ENCODE assay signal across 27 cellular contexts in the genomic region with DNA sequence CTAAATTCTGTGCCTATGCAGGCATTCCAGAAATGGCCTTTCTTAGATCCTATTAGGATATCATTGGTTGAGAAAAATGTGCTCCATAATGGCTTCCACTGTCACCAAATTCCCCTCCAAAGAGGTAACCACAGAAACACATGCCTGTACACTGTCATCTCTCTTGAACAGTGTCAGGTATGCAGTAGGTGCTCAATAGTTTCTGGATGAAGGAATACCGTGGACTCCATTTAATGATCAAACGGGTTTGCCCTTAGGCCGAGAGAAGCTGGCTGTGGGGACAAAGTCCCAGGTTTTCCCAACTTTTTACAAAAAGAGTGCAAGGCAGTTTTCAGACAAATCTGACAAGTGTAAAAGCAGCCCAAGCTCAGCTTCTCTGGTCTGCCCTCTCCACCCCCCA.
"Had no signal": no experiment of that assay in that cellular context is flagged by ENCODE, and none has a peak within 500 bp of the region (broad histone marks: within the 10 kb centered on the region; RNA-seq: fewer than 3 reads in every experiment).

No MANE protein-coding gene starts in this region.

- DNase-seq: stimulated activated CD4-positive, alpha-beta T cell treated with anti-CD3 and anti-CD28 coated beads, Interleukin-2, amount 100 ng/mL, for 48 hours; stimulated activated CD4-positive, alpha-beta T cell treated with anti-CD3 and anti-CD28 coated beads, Interleukin-4, amount 100 ng/mL, for 1 hour; stimulated activated CD4-positive, alpha-beta T cell treated with anti-CD3 and anti-CD28 coated beads, Interleukin-4, amount 100 ng/mL, for 24 hours; stimulated activated CD4-positive, alpha-beta T cell treated with anti-CD3 and anti-CD28 coated beads, Interleukin-4, amount 100 ng/mL, for 4 hours; stimulated activated CD8-positive, alpha-beta memory T cell treated with anti-CD3 and anti-CD28 coated beads, Interleukin-4, amount 100 ng/mL, for 48 hours; stimulated activated naive B cell treated with anti-CD40 and anti-IgM and Interleukin-4, amounts not matched to agents 10 μg/mL and 1 μg/mL and 100 μg/mL, for 72 hours; stimulated activated naive CD4-positive, alpha-beta T cell; stimulated activated naive CD4-positive, alpha-beta T cell treated with Interleukin-2 at 50 U/mL for 16 hours; stimulated activated naive CD8-positive, alpha-beta T cell treated with anti-CD3 and anti-CD28 coated beads, Interleukin-15, amount 100 ng/mL, for 72 hours; stimulated activated naive CD8-positive, alpha-beta T cell treated with anti-CD3 and anti-CD28 coated beads, Interleukin-15, Interleukin-2, amounts not matched to agents 100 U/mL and 50 U/mL, for 24 hours; stomach; substantia nigra; testis; thyroid gland; tibial artery; transverse colon; trophoblast cell; upper lobe of left lung; upper lobe of right lung; uterus had no signal

- H3K4me1 ChIP-seq: uterus had no signal

- H3K27me3 ChIP-seq: stomach, suprapubic skin, testis, thyroid gland, tibial artery, tibial nerve, transverse colon, upper lobe of left lung, upper lobe of right lung, uterus, vagina had no signal

- H3K36me3 ChIP-seq: stomach, suprapubic skin, thoracic aorta, thyroid gland, tibial artery, tibial nerve, transverse colon, upper lobe of left lung, upper lobe of right lung, uterus, vagina had no signal

- FAIRE-seq: urothelium cell line had no signal

- H3K9me3 ChIP-seq: stomach, suprapubic skin, testis, thoracic aorta, thyroid gland, tibial artery, tibial nerve, transverse colon, upper lobe of left lung, upper lobe of right lung, uterus, vagina had no signal

- H3K4me3 ChIP-seq: stomach, suprapubic skin, testis, thoracic aorta, thyroid gland, tibial artery, tibial nerve, transverse colon, upper lobe of left lung, upper lobe of right lung, uterus, vagina had no signal

- H3K27ac ChIP-seq: stomach, suprapubic skin, testis, thoracic aorta, thyroid gland, tibial artery, tibial nerve, transverse colon, upper lobe of left lung, upper lobe of right lung, uterus, vagina had no signal

- ATAC-seq: stimulated activated effector memory CD8-positive, alpha-beta T cell treated with anti-CD3 and anti-CD28 coated beads, Interleukin-12 subunit alpha, Interleukin-12 subunit beta, amount 100 ng/mL, for 72 hours; stimulated activated memory B cell treated with anti-CD40 and anti-IgM and Interleukin-4, amounts not matched to agents 10 μg/mL and 1 μg/mL and 100 μg/mL, for 72 hours; stimulated activated naive B cell treated with anti-CD40 and anti-IgM and Interleukin-4, amounts not matched to agents 10 μg/mL and 1 μg/mL and 100 μg/mL, for 72 hours; stimulated activated naive CD8-positive, alpha-beta T cell treated with anti-CD3 and anti-CD28 coated beads, Interleukin-15, amount 100 ng/mL, for 72 hours; stimulated activated naive CD8-positive, alpha-beta T cell treated with anti-CD3 and anti-CD28 coated beads, Interleukin-15, Interleukin-2, amounts not matched to agents 100 U/mL and 50 U/mL, for 24 hours; upper lobe of right lung had no signal
